Comparison of ENCODE assay signal across 18 cellular contexts in the genomic region with DNA sequence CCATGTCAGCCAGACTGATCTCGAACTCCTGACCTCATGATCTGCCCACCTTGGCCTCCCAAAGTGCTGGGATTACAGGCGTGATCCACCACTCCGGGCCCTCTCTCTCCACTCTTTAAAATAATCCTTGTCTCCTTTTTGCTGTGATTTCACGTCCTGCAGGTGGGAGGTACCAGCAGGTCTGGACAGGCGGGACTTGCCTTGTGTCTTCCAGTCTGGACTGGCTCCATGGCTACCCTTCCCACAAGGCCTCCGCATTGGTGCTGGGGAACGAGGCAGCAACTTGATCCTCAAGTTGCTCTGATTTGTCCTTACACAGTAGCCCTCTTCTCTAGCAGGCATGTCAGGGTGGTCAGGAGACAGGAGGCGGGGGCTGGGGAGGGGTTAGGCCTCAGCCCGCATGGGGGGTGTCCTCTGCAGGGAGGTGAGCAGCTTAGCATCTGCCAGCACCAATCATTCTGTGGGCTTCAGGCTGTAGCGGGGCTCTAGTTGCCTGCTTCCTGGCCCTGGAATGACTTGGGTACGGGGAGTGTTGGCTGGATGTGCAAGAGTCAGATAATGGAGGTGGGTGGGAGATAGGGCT. TPM values are rescaled to one million over a fixed set of nuclear protein-coding genes. Genes with fewer than 3 reads are reported as not detected.
DNase-seq lines count a peak whose midpoint lies in the region; ATAC-seq, FAIRE-seq and TF ChIP-seq lines count a peak whose summit lies in the region.
"Had no signal": no experiment of that assay in that cellular context is flagged by ENCODE, and none has a peak within 500 bp of the region (broad histone marks: within the 10 kb centered on the region; RNA-seq: fewer than 3 reads in every experiment).

No MANE protein-coding gene starts in this region.

- H3K4me2 ChIP-seq in BLaER1 treated with 17β-estradiol and CSF1 and Interleukin-3, amounts not matched to agents 10 nM and 100 nM = peak overlapping the region in 7 of 11 experiments; percentile 2 to 93 (median 86); a peak in 7 of 22 replicates
- H3K4me2 ChIP-seq in PC-3 (ENCODE audit: low read length) (peak overlapping the region; percentile 78), neuronal stem cell (ENCODE audit: insufficient read depth, low read length, poor library complexity, severe bottlenecking) (no peak overlapping the region)

- H2AFZ ChIP-seq in PC-3 (ENCODE audit: low read length) (no peak overlapping the region), neuronal stem cell (ENCODE audit: low read length) (peak overlapping the region; percentile 8)

- no peak overlapping the region for H3K18ac ChIP-seq in neuronal stem cell (ENCODE audit: low read length)

- CTCF ChIA-PET in PC-3 (lab: Charles Lee) = interaction anchor here (0.8 kb wide), 1 partner anchor 53 kb away, joined by 3 read pairs; no protein-coding TSS in a partner anchor

- H3K4me3 ChIP-seq in BLaER1 treated with 17β-estradiol and CSF1 and Interleukin-3, amounts not matched to agents 10 nM and 100 nM = no peak overlapping the region
- no peak overlapping the region for H3K4me3 ChIP-seq in PC-3 (ENCODE audit: low read length)
- H3K4me3 ChIP-seq in bronchial epithelial cell (ENCODE audit: low read depth, low read length) = no peak overlapping the region
- H3K4me3 ChIP-seq in neuronal stem cell (ENCODE audit: low read length in 2 of 2) = no peak overlapping the region
- H3K4me3 ChIP-seq: HAP-1 had no signal

- no peaks in the 10 kb centered on the region for H3K9me2 ChIP-seq in PC-3 (replicated peaks; ENCODE audit: low read length)

- H2AK5ac ChIP-seq in neuronal stem cell (ENCODE audit: low read depth, low read length) = peak overlapping the region; percentile 8

- no peak overlapping the region for H3K9ac ChIP-seq in BLaER1 treated with 17β-estradiol and CSF1 and Interleukin-3, amounts not matched to agents 10 nM and 100 nM
- no peak overlapping the region for H3K9ac ChIP-seq in PC-3 (ENCODE audit: low read length)
- H3K9ac ChIP-seq in neuronal stem cell (ENCODE audit: low read depth, low read length, poor library complexity) = no peak overlapping the region

- H3K36me3 ChIP-seq in BLaER1 treated with 17β-estradiol and CSF1 and Interleukin-3, amounts not matched to agents 10 nM and 100 nM = no peaks in the 10 kb centered on the region
- H3K36me3 ChIP-seq in PC-3 (ENCODE audit: low read depth, low read length) (no peaks in the 10 kb centered on the region), bronchial epithelial cell (ENCODE audit: control insufficient read depth, insufficient read depth, low read length) (no peaks in the 10 kb centered on the region), neuronal stem cell (replicated peaks in 1 of 2; ENCODE audit: control insufficient read depth in 2 of 2, insufficient read depth in 2 of 2, low read length in 2 of 2) (no peaks in the 10 kb centered on the region)
- H3K36me3 ChIP-seq: HAP-1, Peyer's patch had no signal

- intact Hi-C loops in PC-3 (cut with micrococcal nuclease) = loop anchor here (2.0 to 10.0 kb wide), 3 partner anchors 70 to 1097 kb away; a partner anchor contains a TSS

- no peak overlapping the region for H2BK15ac ChIP-seq in neuronal stem cell (ENCODE audit: low read length)

- no peaks in the 10 kb centered on the region; a peak in 1 of 22 replicates for H4K20me1 ChIP-seq in BLaER1 treated with 17β-estradiol and CSF1 and Interleukin-3, amounts not matched to agents 10 nM and 100 nM
- H4K20me1 ChIP-seq in PC-3 (ENCODE audit: low read length) = no peaks in the 10 kb centered on the region

- H3K27ac ChIP-seq in BLaER1 treated with 17β-estradiol and CSF1 and Interleukin-3, amounts not matched to agents 10 nM and 100 nM = peak overlapping the region in 3 of 11 experiments; percentile 61 to 83 (median 77); a peak in 3 of 22 replicates
- H3K27ac ChIP-seq in PC-3 (ENCODE audit: low read length) = peak overlapping the region; percentile 86
- H3K27ac ChIP-seq in neuronal stem cell (replicated peaks; ENCODE audit: low read length) = no peak overlapping the region

- no peak overlapping the region for H4K91ac ChIP-seq in neuronal stem cell (ENCODE audit: low read depth, low read length, poor library complexity)

- no peaks in the 10 kb centered on the region for H3K9me3 ChIP-seq in BLaER1 treated with 17β-estradiol and CSF1 and Interleukin-3, amounts not matched to agents 10 nM and 100 nM (replicated peaks in 1 of 11)
- no peaks in the 10 kb centered on the region for H3K9me3 ChIP-seq in PC-3 (ENCODE audit: low read length)
- H3K9me3 ChIP-seq in neuronal stem cell (replicated peaks in 1 of 2; ENCODE audit: control insufficient read depth in 2 of 2, insufficient read depth in 1 of 2, low read depth in 1 of 2, low read length in 2 of 2) = no peaks in the 10 kb centered on the region
- H3K9me3 ChIP-seq: HAP-1, Peyer's patch had no signal

- no TSS peak for BruUV-seq in PC-3 (replicated peaks; lab: Mats Ljungman, UMichigan)

- no peak overlapping the region for H2BK5ac ChIP-seq in neuronal stem cell (ENCODE audit: low read length)

- H3K23ac ChIP-seq in neuronal stem cell (ENCODE audit: low read depth, low read length, poor library complexity) = no peak overlapping the region

- no peak overlapping the region for H2BK12ac ChIP-seq in neuronal stem cell (ENCODE audit: low read length)

- peak; percentile 68 for FAIRE-seq in bronchial epithelial cell (lab: Jason Lieb, UNC)

- H4K8ac ChIP-seq in neuronal stem cell (ENCODE audit: low read depth, low read length) = no peak overlapping the region

- DNase-seq in PC-3 (no peak), bronchial epithelial cell (ENCODE audit: low read depth) (peak; percentile 83), neuronal stem cell (ENCODE audit: low spot score) (no peak), NCI-H1694 treated with DMSO at 0.1 percent for 48 hours (lab: John Stamatoyannopoulos, UW) (no peak), NCI-H146 (lab: John Stamatoyannopoulos, UW) (no peak)
- DNase-seq: ACHN; CD8-positive, alpha-beta memory T cell; DMS153; EL; MV-4-11; NCI-H1436; NCI-H345; Peyer's patch; SIG-M5 had no signal

- ATAC-seq in PC-3 = no peak
- no peak for ATAC-seq in HG02970 (IDR thresholded peaks at IDR 0.05; ENCODE audit: low FRiP score, unreplicated experiment)
- ATAC-seq in HG03354 (IDR thresholded peaks at IDR 0.05; ENCODE audit: poor library complexity, severe bottlenecking, unreplicated experiment) = no peak

- no peak overlapping the region for H3K14ac ChIP-seq in neuronal stem cell (ENCODE audit: low read length)

- no peak for TF ChIP-seq CTCF in PC-3 (conservative IDR thresholded peaks at IDR 0.05; ENCODE audit: low read depth, low read length)
- TF ChIP-seq CTCF in bronchial epithelial cell (IDR thresholded peaks at IDR 0.05; ENCODE audit: insufficient read depth, low read length, severe bottlenecking) = no peak

- peaks cover 5% of the 10 kb centered on the region for H3F3A ChIP-seq in PC-3 (ENCODE audit: low read length, unreplicated experiment)

- peaks cover 22 to 50% (median 37%) of the 10 kb centered on the region in 10 experiments for H3K4me1 ChIP-seq in BLaER1 treated with 17β-estradiol and CSF1 and Interleukin-3, amounts not matched to agents 10 nM and 100 nM
- peaks cover 23% of the 10 kb centered on the region for H3K4me1 ChIP-seq in PC-3 (ENCODE audit: insufficient read depth, low read length)
- peaks cover 0 to 6% of the 10 kb centered on the region in 2 donors for H3K4me1 ChIP-seq in neuronal stem cell (ENCODE audit: control insufficient read depth in 2 of 2, insufficient read depth in 1 of 2, low read depth in 1 of 2, low read length in 2 of 2)
- H3K4me1 ChIP-seq: HAP-1 had no signal

- H3K4ac ChIP-seq in neuronal stem cell (ENCODE audit: low read length) = no peak overlapping the region

- peaks cover 2% of the 10 kb centered on the region for H3K79me1 ChIP-seq in neuronal stem cell (ENCODE audit: low read depth, low read length)

- no CpG with 5 or more reads among the region's 11 CpGs for WGBS in neuronal stem cell (ENCODE audit: extremely low coverage in 2 of 2, insufficient read length in 2 of 2, insufficient replicate concordance in 1 of 2), 2 donors

- H2BK120ac ChIP-seq in neuronal stem cell (ENCODE audit: low read depth, low read length) = no peak overlapping the region

- POLR2A ChIA-PET in PC-3 (lab: Charles Lee; ENCODE audit: unreplicated experiment) = interaction anchor here (0.7 kb wide), 1 partner anchor 50 kb away, joined by 3 read pairs; no protein-coding TSS in a partner anchor

- no peaks in the 10 kb centered on the region for H3K27me3 ChIP-seq in BLaER1 treated with 17β-estradiol and CSF1 and Interleukin-3, amounts not matched to agents 10 nM and 100 nM
- H3K27me3 ChIP-seq in PC-3 (ENCODE audit: low read length) = no peaks in the 10 kb centered on the region
- H3K27me3 ChIP-seq in bronchial epithelial cell (ENCODE audit: control insufficient read depth, insufficient read depth, low read length) = no peaks in the 10 kb centered on the region
- H3K27me3 ChIP-seq in neuronal stem cell (ENCODE audit: control insufficient read depth in 3 of 3, insufficient read depth in 3 of 3, low read depth in 1 of 3, low read length in 3 of 3) = no peaks in the 10 kb centered on the region
- H3K27me3 ChIP-seq: Peyer's patch had no signal

- H3K79me2 ChIP-seq in PC-3 (ENCODE audit: low read length) = no peaks in the 10 kb centered on the region

RNA-seq across cellular contexts. Expression of a gene that starts 54.3 kb away (rescaled TPM):
- total RNA-seq in PC-3 (2014; rRNA removed) (39.3 and 42.4 TPM in 2 replicates), bronchial epithelial cell (6.8 and 7.9 TPM in 2 replicates)
- polyA plus RNA-seq in neuronal stem cell (2013, experiment 1 of 2) = 27.1 TPM
- 25.7 TPM for polyA plus RNA-seq in neuronal stem cell (2013, experiment 2 of 2)
